In the genomic region with DNA sequence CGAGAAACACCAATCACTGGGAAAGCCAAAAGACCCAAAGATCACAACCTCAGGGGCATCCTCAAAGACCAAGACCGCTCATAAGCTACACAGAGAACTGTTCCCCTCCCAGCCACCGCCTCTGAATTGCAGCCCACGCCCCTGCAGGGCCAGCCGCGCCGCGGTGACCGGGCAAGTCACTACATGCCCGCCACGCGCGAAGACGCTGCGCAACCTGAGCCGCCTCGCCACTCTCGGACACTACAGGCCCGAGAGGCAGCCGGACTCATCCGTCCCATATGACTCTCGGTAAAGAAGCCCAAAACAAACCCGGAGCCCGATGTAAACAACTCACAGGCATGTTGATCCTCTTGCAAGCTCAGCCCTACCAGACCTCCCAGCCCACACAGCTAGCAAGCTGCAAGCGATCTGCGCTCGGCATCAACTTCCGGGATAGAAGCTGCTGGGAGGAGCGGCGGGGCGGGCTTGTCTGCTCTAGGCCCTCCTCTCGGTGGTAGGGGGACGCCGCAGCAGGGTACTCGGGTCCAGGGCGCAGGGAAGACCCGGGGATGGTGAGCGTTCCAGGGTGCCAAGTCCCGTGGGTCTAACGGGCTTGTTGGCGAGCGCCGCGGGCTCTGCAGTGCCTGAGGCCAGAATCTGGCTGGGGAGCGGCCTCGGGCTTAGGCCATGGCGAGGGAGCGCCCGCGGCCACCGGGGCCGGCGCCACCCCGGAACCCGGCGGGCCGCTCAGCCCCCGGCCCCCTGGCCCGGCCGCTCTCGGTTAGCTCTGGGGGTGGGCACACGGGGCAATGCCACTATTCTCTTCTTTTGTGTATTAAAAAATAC, we compare ENCODE assay signal across 1 cellular context.
TF ChIP-seq lines count a peak whose summit lies in the region.

Gene RPS27L (minus strand): TSS at position 412 of the 825 bp plus-strand sequence. CDS start 72 bp downstream, at position 340.

TF ChIP-seq in WTC11, 78 proteins besides CTCF, POLR2A, EP300 and RAD21 (continued from another document):
- TF ChIP-seq AFF4 (CRISPR knock-in tag; IDR thresholded peaks at IDR 0.05; ENCODE audit: borderline replicate concordance) (0 out of 2 replicates have a peak, but pooled peaks have one; percentile 43), RELA (CRISPR knock-in tag; IDR thresholded peaks at IDR 0.05; ENCODE audit: borderline replicate concordance) (0 out of 2 replicates have a peak, but pooled peaks have one; percentile 26), NR1H2 (CRISPR knock-in tag; IDR thresholded peaks at IDR 0.05) (no peak), TP53 (CRISPR knock-in tag; IDR thresholded peaks at IDR 0.05) (peak; percentile 99), ZNF121 (CRISPR knock-in tag; IDR thresholded peaks at IDR 0.05) (peak; percentile 75), NFE2L1 (CRISPR knock-in tag; IDR thresholded peaks at IDR 0.05) (0 out of 2 replicates have a peak, but pooled peaks have one; percentile 18), ZNF671 (CRISPR knock-in tag; IDR thresholded peaks at IDR 0.05) (no peak), IRF1 (CRISPR knock-in tag; IDR thresholded peaks at IDR 0.05) (peak; percentile 54; the same call in 1 of the 2 replicates), GABPB1 (CRISPR knock-in tag; IDR thresholded peaks at IDR 0.05) (peak; percentile 79), ZNF232 (CRISPR knock-in tag; IDR thresholded peaks at IDR 0.05) (peak; percentile 54; the same call in 1 of the 2 replicates), ETV6 (CRISPR knock-in tag; IDR thresholded peaks at IDR 0.05) (peak; percentile 79; the same call in 1 of the 2 replicates), CBFB (CRISPR knock-in tag; IDR thresholded peaks at IDR 0.05; ENCODE audit: low read depth) (0 out of 2 replicates have a peak, but pooled peaks have one; percentile 75), ZNF416 (CRISPR knock-in tag; IDR thresholded peaks at IDR 0.05) (no peak), SP1 (CRISPR knock-in tag; conservative IDR thresholded peaks at IDR 0.05) (peak; percentile 76), ZBTB21 (CRISPR knock-in tag; IDR thresholded peaks at IDR 0.05; ENCODE audit: borderline replicate concordance) (no peak)
- TF ChIP-seq, protein P1, sequence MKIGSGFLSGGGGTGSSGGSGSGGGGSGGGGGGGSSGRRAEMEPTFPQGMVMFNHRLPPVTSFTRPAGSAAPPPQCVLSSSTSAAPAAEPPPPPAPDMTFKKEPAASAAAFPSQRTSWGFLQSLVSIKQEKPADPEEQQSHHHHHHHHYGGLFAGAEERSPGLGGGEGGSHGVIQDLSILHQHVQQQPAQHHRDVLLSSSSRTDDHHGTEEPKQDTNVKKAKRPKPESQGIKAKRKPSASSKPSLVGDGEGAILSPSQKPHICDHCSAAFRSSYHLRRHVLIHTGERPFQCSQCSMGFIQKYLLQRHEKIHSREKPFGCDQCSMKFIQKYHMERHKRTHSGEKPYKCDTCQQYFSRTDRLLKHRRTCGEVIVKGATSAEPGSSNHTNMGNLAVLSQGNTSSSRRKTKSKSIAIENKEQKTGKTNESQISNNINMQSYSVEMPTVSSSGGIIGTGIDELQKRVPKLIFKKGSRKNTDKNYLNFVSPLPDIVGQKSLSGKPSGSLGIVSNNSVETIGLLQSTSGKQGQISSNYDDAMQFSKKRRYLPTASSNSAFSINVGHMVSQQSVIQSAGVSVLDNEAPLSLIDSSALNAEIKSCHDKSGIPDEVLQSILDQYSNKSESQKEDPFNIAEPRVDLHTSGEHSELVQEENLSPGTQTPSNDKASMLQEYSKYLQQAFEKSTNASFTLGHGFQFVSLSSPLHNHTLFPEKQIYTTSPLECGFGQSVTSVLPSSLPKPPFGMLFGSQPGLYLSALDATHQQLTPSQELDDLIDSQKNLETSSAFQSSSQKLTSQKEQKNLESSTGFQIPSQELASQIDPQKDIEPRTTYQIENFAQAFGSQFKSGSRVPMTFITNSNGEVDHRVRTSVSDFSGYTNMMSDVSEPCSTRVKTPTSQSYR (CRISPR knock-in tag; IDR thresholded peaks at IDR 0.05): peak; percentile 80; the same call in 1 of the 2 replicates
- TF ChIP-seq, protein P2, sequence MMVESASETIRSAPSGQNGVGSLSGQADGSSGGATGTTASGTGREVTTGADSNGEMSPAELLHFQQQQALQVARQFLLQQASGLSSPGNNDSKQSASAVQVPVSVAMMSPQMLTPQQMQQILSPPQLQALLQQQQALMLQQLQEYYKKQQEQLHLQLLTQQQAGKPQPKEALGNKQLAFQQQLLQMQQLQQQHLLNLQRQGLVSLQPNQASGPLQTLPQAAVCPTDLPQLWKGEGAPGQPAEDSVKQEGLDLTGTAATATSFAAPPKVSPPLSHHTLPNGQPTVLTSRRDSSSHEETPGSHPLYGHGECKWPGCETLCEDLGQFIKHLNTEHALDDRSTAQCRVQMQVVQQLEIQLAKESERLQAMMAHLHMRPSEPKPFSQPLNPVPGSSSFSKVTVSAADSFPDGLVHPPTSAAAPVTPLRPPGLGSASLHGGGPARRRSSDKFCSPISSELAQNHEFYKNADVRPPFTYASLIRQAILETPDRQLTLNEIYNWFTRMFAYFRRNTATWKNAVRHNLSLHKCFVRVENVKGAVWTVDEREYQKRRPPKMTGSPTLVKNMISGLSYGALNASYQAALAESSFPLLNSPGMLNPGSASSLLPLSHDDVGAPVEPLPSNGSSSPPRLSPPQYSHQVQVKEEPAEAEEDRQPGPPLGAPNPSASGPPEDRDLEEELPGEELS (CRISPR knock-in tag; IDR thresholded peaks at IDR 0.05): peak; percentile 96; the same call in 1 of the 2 replicates
- TF ChIP-seq, protein P3, sequence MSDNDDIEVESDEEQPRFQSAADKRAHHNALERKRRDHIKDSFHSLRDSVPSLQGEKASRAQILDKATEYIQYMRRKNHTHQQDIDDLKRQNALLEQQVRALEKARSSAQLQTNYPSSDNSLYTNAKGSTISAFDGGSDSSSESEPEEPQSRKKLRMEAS (CRISPR knock-in tag; IDR thresholded peaks at IDR 0.05): peak; percentile 76
- TF ChIP-seq, protein P4, sequence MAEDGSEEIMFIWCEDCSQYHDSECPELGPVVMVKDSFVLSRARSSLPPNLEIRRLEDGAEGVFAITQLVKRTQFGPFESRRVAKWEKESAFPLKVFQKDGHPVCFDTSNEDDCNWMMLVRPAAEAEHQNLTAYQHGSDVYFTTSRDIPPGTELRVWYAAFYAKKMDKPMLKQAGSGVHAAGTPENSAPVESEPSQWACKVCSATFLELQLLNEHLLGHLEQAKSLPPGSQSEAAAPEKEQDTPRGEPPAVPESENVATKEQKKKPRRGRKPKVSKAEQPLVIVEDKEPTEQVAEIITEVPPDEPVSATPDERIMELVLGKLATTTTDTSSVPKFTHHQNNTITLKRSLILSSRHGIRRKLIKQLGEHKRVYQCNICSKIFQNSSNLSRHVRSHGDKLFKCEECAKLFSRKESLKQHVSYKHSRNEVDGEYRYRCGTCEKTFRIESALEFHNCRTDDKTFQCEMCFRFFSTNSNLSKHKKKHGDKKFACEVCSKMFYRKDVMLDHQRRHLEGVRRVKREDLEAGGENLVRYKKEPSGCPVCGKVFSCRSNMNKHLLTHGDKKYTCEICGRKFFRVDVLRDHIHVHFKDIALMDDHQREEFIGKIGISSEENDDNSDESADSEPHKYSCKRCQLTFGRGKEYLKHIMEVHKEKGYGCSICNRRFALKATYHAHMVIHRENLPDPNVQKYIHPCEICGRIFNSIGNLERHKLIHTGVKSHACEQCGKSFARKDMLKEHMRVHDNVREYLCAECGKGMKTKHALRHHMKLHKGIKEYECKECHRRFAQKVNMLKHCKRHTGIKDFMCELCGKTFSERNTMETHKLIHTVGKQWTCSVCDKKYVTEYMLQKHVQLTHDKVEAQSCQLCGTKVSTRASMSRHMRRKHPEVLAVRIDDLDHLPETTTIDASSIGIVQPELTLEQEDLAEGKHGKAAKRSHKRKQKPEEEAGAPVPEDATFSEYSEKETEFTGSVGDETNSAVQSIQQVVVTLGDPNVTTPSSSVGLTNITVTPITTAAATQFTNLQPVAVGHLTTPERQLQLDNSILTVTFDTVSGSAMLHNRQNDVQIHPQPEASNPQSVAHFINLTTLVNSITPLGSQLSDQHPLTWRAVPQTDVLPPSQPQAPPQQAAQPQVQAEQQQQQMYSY (CRISPR knock-in tag; IDR thresholded peaks at IDR 0.05): peak; percentile 82
- TF ChIP-seq, protein P5, sequence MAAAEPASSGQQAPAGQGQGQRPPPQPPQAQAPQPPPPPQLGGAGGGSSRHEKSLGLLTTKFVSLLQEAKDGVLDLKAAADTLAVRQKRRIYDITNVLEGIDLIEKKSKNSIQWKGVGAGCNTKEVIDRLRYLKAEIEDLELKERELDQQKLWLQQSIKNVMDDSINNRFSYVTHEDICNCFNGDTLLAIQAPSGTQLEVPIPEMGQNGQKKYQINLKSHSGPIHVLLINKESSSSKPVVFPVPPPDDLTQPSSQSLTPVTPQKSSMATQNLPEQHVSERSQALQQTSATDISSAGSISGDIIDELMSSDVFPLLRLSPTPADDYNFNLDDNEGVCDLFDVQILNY (CRISPR knock-in tag; IDR thresholded peaks at IDR 0.05): 0 out of 2 replicates have a peak, but pooled peaks have one; percentile 30
